In the genomic region with DNA sequence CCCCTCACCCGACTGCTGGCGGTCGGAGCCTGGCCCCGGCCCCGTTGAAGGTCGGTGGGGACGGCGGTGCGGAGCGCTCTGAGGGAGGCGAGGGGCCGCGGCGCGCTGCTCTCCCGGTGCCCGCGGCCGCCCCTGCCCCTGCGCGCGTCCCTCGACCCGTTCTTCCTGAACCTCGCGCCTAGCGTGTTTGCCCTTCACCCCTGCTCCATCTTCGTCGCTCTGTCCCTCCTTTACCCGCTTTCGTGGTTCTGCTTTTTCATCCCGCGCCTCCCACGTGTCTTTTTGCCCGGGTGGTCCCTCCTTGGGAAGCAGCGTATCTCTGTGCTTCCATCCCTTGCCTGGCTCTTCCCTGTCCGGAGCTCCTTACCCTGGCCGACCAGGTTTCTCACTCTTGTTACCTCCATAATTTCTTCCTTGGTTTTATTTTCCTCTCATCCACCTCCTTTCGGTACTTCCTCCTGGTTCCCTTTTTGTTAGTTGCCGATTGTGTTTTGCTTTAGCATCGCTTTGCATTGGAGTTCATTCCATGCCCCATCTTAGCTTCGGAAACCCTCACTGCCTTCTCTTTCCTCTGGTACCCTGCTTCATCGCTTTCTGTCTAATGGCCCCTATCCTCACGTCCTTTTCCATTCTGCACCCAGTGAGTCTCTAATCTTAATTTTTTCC, we compare ENCODE assay signal across 1 cellular context.
A peak's percentile ranks its signal among the peaks of the same experiment; 100 is the strongest.
TF ChIP-seq lines count a peak whose summit lies in the region.

No MANE protein-coding gene starts in this region.

TF ChIP-seq in HepG2, 621 proteins besides CTCF, POLR2A, EP300 and RAD21 (continued from another document and continues in another):
- TF ChIP-seq, protein P1, sequence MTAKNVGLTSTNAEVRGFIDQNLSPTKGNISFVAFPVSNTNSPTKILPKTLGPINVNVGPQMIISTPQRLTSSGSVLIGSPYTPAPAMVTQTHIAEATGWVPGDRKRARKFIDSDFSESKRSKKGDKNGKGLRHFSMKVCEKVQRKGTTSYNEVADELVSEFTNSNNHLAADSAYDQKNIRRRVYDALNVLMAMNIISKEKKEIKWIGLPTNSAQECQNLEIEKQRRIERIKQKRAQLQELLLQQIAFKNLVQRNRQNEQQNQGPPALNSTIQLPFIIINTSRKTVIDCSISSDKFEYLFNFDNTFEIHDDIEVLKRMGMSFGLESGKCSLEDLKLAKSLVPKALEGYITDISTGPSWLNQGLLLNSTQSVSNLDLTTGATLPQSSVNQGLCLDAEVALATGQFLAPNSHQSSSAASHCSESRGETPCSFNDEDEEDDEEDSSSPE (CRISPR knock-in tag; IDR thresholded peaks at IDR 0.05) = no peak
- 0 out of 2 replicates have a peak, but pooled peaks have one; percentile 64 for TF ChIP-seq ZNF234 (CRISPR knock-in tag; conservative IDR thresholded peaks at IDR 0.05)
- TF ChIP-seq ZNF572 (CRISPR knock-in tag; IDR thresholded peaks at IDR 0.05) = 0 out of 2 replicates have a peak, but pooled peaks have one; percentile 61
- TF ChIP-seq, protein P2, sequence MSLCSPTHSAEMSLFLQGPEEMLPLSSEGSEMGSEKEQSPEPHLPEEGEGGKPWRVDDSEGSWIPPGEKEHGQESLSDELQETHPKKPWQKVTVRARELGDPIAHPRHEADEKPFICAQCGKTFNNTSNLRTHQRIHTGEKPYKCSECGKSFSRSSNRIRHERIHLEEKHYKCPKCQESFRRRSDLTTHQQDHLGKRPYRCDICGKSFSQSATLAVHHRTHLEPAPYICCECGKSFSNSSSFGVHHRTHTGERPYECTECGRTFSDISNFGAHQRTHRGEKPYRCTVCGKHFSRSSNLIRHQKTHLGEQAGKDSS (CRISPR knock-in tag; IDR thresholded peaks at IDR 0.05; ENCODE audit: borderline replicate concordance, low read depth) = no peak
- TF ChIP-seq, protein P3, sequence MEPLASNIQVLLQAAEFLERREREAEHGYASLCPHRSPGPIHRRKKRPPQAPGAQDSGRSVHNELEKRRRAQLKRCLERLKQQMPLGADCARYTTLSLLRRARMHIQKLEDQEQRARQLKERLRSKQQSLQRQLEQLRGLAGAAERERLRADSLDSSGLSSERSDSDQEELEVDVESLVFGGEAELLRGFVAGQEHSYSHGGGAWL (CRISPR knock-in tag; IDR thresholded peaks at IDR 0.05) = 0 out of 2 replicates have a peak, but pooled peaks have one; percentile 11
- TF ChIP-seq ZNF703 (CRISPR knock-in tag; IDR thresholded peaks at IDR 0.05; ENCODE audit: borderline replicate concordance) = peak; percentile 60; the same call in 1 of the 2 replicates
- no peak for TF ChIP-seq ZNF629 (CRISPR knock-in tag; conservative IDR thresholded peaks at IDR 0.05)
- TF ChIP-seq, protein P4, sequence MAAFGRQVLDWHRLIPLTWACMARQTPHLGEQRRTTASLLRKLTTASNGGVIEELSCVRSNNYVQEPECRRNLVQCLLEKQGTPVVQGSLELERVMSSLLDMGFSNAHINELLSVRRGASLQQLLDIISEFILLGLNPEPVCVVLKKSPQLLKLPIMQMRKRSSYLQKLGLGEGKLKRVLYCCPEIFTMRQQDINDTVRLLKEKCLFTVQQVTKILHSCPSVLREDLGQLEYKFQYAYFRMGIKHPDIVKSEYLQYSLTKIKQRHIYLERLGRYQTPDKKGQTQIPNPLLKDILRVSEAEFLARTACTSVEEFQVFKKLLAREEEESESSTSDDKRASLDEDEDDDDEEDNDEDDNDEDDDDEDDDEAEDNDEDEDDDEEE (CRISPR knock-in tag; IDR thresholded peaks at IDR 0.05) = 0 out of 2 replicates have a peak, but pooled peaks have one; percentile 50
- TF ChIP-seq NRL (CRISPR knock-in tag; IDR thresholded peaks at IDR 0.05; ENCODE audit: borderline replicate concordance) = peak; percentile 55; the same call in 1 of the 2 replicates
- no peak for TF ChIP-seq ZNF382 (CRISPR knock-in tag; IDR thresholded peaks at IDR 0.05; ENCODE audit: borderline replicate concordance)
- TF ChIP-seq ZNF460 (CRISPR knock-in tag; IDR thresholded peaks at IDR 0.05; ENCODE audit: borderline replicate concordance) = no peak
- TF ChIP-seq, protein P5, sequence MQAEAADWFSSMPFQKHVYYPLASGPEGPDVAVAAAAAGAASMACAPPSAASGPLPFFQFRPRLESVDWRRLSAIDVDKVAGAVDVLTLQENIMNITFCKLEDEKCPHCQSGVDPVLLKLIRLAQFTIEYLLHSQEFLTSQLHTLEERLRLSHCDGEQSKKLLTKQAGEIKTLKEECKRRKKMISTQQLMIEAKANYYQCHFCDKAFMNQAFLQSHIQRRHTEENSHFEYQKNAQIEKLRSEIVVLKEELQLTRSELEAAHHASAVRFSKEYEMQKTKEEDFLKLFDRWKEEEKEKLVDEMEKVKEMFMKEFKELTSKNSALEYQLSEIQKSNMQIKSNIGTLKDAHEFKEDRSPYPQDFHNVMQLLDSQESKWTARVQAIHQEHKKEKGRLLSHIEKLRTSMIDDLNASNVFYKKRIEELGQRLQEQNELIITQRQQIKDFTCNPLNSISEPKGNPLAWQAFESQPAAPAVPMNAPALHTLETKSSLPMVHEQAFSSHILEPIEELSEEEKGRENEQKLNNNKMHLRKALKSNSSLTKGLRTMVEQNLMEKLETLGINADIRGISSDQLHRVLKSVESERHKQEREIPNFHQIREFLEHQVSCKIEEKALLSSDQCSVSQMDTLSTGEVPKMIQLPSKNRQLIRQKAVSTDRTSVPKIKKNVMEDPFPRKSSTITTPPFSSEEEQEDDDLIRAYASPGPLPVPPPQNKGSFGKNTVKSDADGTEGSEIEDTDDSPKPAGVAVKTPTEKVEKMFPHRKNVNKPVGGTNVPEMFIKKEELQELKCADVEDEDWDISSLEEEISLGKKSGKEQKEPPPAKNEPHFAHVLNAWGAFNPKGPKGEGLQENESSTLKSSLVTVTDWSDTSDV (CRISPR knock-in tag; IDR thresholded peaks at IDR 0.05) = 0 out of 2 replicates have a peak, but pooled peaks have one; percentile 12
- TF ChIP-seq, protein P6, sequence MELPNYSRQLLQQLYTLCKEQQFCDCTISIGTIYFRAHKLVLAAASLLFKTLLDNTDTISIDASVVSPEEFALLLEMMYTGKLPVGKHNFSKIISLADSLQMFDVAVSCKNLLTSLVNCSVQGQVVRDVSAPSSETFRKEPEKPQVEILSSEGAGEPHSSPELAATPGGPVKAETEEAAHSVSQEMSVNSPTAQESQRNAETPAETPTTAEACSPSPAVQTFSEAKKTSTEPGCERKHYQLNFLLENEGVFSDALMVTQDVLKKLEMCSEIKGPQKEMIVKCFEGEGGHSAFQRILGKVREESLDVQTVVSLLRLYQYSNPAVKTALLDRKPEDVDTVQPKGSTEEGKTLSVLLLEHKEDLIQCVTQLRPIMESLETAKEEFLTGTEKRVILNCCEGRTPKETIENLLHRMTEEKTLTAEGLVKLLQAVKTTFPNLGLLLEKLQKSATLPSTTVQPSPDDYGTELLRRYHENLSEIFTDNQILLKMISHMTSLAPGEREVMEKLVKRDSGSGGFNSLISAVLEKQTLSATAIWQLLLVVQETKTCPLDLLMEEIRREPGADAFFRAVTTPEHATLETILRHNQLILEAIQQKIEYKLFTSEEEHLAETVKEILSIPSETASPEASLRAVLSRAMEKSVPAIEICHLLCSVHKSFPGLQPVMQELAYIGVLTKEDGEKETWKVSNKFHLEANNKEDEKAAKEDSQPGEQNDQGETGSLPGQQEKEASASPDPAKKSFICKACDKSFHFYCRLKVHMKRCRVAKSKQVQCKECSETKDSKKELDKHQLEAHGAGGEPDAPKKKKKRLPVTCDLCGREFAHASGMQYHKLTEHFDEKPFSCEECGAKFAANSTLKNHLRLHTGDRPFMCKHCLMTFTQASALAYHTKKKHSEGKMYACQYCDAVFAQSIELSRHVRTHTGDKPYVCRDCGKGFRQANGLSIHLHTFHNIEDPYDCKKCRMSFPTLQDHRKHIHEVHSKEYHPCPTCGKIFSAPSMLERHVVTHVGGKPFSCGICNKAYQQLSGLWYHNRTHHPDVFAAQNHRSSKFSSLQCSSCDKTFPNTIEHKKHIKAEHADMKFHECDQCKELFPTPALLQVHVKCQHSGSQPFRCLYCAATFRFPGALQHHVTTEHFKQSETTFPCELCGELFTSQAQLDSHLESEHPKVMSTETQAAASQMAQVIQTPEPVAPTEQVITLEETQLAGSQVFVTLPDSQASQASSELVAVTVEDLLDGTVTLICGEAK (IDR thresholded peaks at IDR 0.05) = no peak
- TF ChIP-seq, protein P6 (CRISPR knock-in tag; IDR thresholded peaks at IDR 0.05) = 0 out of 2 replicates have a peak, but pooled peaks have one; percentile 11
- no peak for TF ChIP-seq WIZ (CRISPR knock-in tag; IDR thresholded peaks at IDR 0.05)
- TF ChIP-seq BRD4 (CRISPR knock-in tag; IDR thresholded peaks at IDR 0.05) = peak; percentile 12; the same call in 1 of the 2 replicates
- TF ChIP-seq, protein P7, sequence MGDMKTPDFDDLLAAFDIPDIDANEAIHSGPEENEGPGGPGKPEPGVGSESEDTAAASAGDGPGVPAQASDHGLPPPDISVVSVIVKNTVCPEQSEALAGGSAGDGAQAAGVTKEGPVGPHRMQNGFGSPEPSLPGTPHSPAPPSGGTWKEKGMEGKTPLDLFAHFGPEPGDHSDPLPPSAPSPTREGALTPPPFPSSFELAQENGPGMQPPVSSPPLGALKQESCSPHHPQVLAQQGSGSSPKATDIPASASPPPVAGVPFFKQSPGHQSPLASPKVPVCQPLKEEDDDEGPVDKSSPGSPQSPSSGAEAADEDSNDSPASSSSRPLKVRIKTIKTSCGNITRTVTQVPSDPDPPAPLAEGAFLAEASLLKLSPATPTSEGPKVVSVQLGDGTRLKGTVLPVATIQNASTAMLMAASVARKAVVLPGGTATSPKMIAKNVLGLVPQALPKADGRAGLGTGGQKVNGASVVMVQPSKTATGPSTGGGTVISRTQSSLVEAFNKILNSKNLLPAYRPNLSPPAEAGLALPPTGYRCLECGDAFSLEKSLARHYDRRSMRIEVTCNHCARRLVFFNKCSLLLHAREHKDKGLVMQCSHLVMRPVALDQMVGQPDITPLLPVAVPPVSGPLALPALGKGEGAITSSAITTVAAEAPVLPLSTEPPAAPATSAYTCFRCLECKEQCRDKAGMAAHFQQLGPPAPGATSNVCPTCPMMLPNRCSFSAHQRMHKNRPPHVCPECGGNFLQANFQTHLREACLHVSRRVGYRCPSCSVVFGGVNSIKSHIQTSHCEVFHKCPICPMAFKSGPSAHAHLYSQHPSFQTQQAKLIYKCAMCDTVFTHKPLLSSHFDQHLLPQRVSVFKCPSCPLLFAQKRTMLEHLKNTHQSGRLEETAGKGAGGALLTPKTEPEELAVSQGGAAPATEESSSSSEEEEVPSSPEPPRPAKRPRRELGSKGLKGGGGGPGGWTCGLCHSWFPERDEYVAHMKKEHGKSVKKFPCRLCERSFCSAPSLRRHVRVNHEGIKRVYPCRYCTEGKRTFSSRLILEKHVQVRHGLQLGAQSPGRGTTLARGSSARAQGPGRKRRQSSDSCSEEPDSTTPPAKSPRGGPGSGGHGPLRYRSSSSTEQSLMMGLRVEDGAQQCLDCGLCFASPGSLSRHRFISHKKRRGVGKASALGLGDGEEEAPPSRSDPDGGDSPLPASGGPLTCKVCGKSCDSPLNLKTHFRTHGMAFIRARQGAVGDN (CRISPR knock-in tag; IDR thresholded peaks at IDR 0.05) = peak; percentile 70; the same call in 1 of the 2 replicates
- no peak for TF ChIP-seq SIN3B (IDR thresholded peaks at IDR 0.05; ENCODE audit: low read length)
- TF ChIP-seq, protein P8, sequence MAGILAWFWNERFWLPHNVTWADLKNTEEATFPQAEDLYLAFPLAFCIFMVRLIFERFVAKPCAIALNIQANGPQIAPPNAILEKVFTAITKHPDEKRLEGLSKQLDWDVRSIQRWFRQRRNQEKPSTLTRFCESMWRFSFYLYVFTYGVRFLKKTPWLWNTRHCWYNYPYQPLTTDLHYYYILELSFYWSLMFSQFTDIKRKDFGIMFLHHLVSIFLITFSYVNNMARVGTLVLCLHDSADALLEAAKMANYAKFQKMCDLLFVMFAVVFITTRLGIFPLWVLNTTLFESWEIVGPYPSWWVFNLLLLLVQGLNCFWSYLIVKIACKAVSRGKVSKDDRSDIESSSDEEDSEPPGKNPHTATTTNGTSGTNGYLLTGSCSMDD (CRISPR knock-in tag; IDR thresholded peaks at IDR 0.05) = no peak
- no peak for TF ChIP-seq ZNF12 (CRISPR knock-in tag; IDR thresholded peaks at IDR 0.05)
- TF ChIP-seq, protein P9, sequence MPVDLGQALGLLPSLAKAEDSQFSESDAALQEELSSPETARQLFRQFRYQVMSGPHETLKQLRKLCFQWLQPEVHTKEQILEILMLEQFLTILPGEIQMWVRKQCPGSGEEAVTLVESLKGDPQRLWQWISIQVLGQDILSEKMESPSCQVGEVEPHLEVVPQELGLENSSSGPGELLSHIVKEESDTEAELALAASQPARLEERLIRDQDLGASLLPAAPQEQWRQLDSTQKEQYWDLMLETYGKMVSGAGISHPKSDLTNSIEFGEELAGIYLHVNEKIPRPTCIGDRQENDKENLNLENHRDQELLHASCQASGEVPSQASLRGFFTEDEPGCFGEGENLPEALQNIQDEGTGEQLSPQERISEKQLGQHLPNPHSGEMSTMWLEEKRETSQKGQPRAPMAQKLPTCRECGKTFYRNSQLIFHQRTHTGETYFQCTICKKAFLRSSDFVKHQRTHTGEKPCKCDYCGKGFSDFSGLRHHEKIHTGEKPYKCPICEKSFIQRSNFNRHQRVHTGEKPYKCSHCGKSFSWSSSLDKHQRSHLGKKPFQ (CRISPR knock-in tag; IDR thresholded peaks at IDR 0.05; ENCODE audit: insufficient replicate concordance) = peak; percentile 35
- no peak for TF ChIP-seq ZNF749 (CRISPR knock-in tag; IDR thresholded peaks at IDR 0.05; ENCODE audit: borderline replicate concordance)
- TF ChIP-seq ZNF224 (CRISPR knock-in tag; IDR thresholded peaks at IDR 0.05) = peak; percentile 48; the same call in 1 of the 2 replicates
